9 cellular contexts compared by ENCODE assay signal in the genomic region with DNA sequence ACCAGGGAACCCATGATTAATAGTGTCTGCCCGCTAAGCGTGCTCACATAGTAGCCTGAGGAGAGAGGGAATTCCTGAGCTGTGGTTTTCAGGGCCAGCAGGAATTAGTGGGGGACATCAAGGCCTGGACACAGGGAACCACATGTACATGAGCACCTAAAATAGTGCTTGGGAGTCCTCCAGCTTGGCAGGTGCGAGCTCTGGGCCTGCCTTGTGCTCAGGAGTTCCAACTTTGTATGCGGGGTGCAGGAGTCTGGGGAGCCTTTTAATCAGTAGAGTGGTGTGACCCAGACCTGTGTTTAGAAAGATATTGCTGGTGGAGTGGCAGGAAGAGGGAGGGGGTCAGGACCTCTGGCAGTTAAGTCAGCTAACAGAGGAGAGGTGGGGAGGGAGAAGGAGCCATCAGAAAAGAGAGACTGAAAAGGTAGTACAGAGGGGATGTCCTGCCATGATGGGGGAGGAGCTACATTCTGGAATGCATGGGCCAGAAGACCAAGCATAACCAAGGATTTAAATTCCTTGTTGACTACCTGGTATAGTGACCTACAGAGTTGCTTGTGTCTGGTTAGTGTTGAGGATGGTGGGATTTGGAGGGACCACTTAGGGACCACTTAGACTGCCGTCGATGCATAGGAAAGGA.
A peak's percentile ranks its signal among the peaks of the same experiment; 100 is the strongest.
DNase-seq lines count a peak whose midpoint lies in the region; ATAC-seq and FAIRE-seq lines count a peak whose summit lies in the region.
"Had no signal": no experiment of that assay in that cellular context is flagged by ENCODE, and none has a peak within 500 bp of the region (broad histone marks: within the 10 kb centered on the region; RNA-seq: fewer than 3 reads in every experiment).

No MANE protein-coding gene starts in this region.

- no peak for DNase-seq in stimulated activated naive CD8-positive, alpha-beta T cell treated with anti-CD3 and anti-CD28 coated beads, Interleukin-15, Interleukin-2, amounts not matched to agents 100 U/mL and 50 U/mL, for 24 hours
- no peak for DNase-seq in central memory CD8-positive, alpha-beta T cell (ENCODE audit: low spot score in 2 of 2)
- DNase-seq in HTR-8/SVneo (ENCODE audit: insufficient read length, low spot score) (no peak), NCI-H2107 (lab: John Stamatoyannopoulos, UW) (no peak), GM19239 (ENCODE audit: insufficient read length, low spot score) (no peak)

- ATAC-seq in stimulated activated naive CD8-positive, alpha-beta T cell treated with anti-CD3 and anti-CD28 coated beads, Interleukin-15, Interleukin-2, amounts not matched to agents 100 U/mL and 50 U/mL, for 24 hours: no peak
- ATAC-seq in central memory CD8-positive, alpha-beta T cell (replicated peaks; ENCODE audit: extremely low read depth, poor library complexity, severe bottlenecking): no peak
- no peak for ATAC-seq in GM19328 (IDR thresholded peaks at IDR 0.05; ENCODE audit: unreplicated experiment)

- H3K4me1 ChIP-seq in mucosa of rectum (ENCODE audit: control insufficient read depth in 2 of 2, insufficient read depth in 2 of 2, low read length in 2 of 2): peaks cover 19 to 21% of the 10 kb centered on the region in 2 donors

- no peaks in the 10 kb centered on the region for H3K27me3 ChIP-seq in mucosa of rectum (ENCODE audit: control insufficient read depth in 2 of 2, insufficient read depth in 2 of 2, low read length in 2 of 2)
- H3K27me3 ChIP-seq: SJSA1 had no signal

- H3K27ac Mint-ChIP-seq in stimulated activated naive CD8-positive, alpha-beta T cell treated with anti-CD3 and anti-CD28 coated beads, Interleukin-15, Interleukin-2, amounts not matched to agents 100 ng/mL and 50 ng/mL, for 24 hours: peak overlapping the region; percentile 87
- H3K27ac Mint-ChIP-seq in central memory CD8-positive, alpha-beta T cell (ENCODE audit: low read depth): peak overlapping the region; percentile 83

- no peaks in the 10 kb centered on the region for H3K9me3 Mint-ChIP-seq in stimulated activated naive CD8-positive, alpha-beta T cell treated with anti-CD3 and anti-CD28 coated beads, Interleukin-15, Interleukin-2, amounts not matched to agents 100 ng/mL and 50 ng/mL, for 24 hours
- H3K9me3 Mint-ChIP-seq in central memory CD8-positive, alpha-beta T cell: no peaks in the 10 kb centered on the region

- no peaks in the 10 kb centered on the region for H3K27me3 Mint-ChIP-seq in stimulated activated naive CD8-positive, alpha-beta T cell treated with anti-CD3 and anti-CD28 coated beads, Interleukin-15, Interleukin-2, amounts not matched to agents 100 ng/mL and 50 ng/mL, for 24 hours
- H3K27me3 Mint-ChIP-seq in central memory CD8-positive, alpha-beta T cell: no peaks in the 10 kb centered on the region

- H3K36me3 ChIP-seq in mucosa of rectum (ENCODE audit: control insufficient read depth in 2 of 2, insufficient read depth in 2 of 2, low read length in 2 of 2): no peaks in the 10 kb centered on the region

- no peaks in the 10 kb centered on the region for H3K9me3 ChIP-seq in mucosa of rectum (ENCODE audit: control insufficient read depth in 2 of 2, low read length in 2 of 2)

- peak overlapping the region; percentile 94 for H3K4me3 Mint-ChIP-seq in stimulated activated naive CD8-positive, alpha-beta T cell treated with anti-CD3 and anti-CD28 coated beads, Interleukin-15, Interleukin-2, amounts not matched to agents 100 ng/mL and 50 ng/mL, for 24 hours
- H3K4me3 Mint-ChIP-seq in central memory CD8-positive, alpha-beta T cell: peak overlapping the region; percentile 86

- no peak overlapping the region for H3K27ac ChIP-seq in mucosa of rectum (ENCODE audit: low read depth in 2 of 2, low read length in 2 of 2)
- H3K27ac ChIP-seq: SJSA1 had no signal

- H3K4me1 Mint-ChIP-seq in stimulated activated naive CD8-positive, alpha-beta T cell treated with anti-CD3 and anti-CD28 coated beads, Interleukin-15, Interleukin-2, amounts not matched to agents 100 ng/mL and 50 ng/mL, for 24 hours (ENCODE audit: low read depth): peaks cover 41% of the 10 kb centered on the region
- H3K4me1 Mint-ChIP-seq in central memory CD8-positive, alpha-beta T cell: peaks cover 24% of the 10 kb centered on the region

- H3K4me3 ChIP-seq in mucosa of rectum (ENCODE audit: low read length in 2 of 2): peak overlapping the region; percentile 19 to 87

- H3K36me3 Mint-ChIP-seq in stimulated activated naive CD8-positive, alpha-beta T cell treated with anti-CD3 and anti-CD28 coated beads, Interleukin-15, Interleukin-2, amounts not matched to agents 100 ng/mL and 50 ng/mL, for 24 hours (ENCODE audit: low read depth): peaks cover 16% of the 10 kb centered on the region
- H3K36me3 Mint-ChIP-seq in central memory CD8-positive, alpha-beta T cell (ENCODE audit: insufficient read depth): peaks cover 7% of the 10 kb centered on the region

- peak overlapping the region; percentile 23 to 89 for H3K9ac ChIP-seq in mucosa of rectum (ENCODE audit: low read depth in 1 of 2, low read length in 2 of 2)

- FAIRE-seq in HTR-8/SVneo (lab: Jason Lieb, UNC) (no peak), GM19239 (lab: Jason Lieb, UNC) (no peak)
